In the genomic region with DNA sequence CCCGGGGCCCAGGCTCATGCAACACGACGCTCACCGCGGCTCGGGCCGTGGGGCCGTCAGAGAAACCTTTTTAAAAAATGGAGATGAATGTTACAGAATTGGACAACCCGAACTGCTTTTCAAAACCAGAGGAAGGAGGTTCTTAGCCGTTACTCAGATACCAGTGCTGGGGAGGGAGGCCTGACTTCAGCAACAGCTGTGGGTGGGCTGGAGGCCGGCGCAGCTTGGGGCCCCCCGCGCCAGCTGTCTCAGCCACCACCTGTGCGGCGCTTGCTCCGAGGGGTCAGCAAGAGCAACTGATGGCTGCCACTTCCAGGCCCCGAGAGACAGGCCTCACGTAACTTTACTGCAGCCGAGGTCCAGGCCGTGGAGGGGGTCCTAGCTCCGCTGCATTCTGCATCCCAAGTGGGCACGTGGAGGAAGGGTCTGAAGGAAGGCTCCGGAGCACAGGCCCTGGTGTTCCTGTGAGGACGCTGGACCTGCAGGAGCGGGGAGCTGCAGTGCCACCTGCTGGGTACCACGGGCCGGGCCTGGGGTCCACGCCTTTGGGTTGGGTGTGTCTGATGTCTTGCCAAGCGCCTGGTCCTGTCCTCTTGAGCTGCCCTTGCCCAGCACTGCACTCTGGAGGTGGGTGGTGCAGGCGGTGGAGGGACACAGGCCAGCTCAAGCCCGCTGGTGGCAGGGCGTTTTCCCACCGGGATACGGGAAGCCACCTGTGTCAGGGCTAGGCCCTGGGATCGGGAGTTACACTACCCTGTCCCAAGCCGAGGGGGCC, we compare ENCODE assay signal across 9 cellular contexts. TPM values are rescaled to one million over a fixed set of nuclear protein-coding genes. Genes with fewer than 3 reads are reported as not detected.
A peak's percentile ranks its signal among the peaks of the same experiment; 100 is the strongest.
DNase-seq lines count a peak whose midpoint lies in the region; ATAC-seq and TF ChIP-seq lines count a peak whose summit lies in the region.
"Had no signal": no experiment of that assay in that cellular context is flagged by ENCODE, and none has a peak within 500 bp of the region (broad histone marks: within the 10 kb centered on the region; RNA-seq: fewer than 3 reads in every experiment).

No MANE protein-coding gene starts in this region.

- peaks cover 2 to 72% of the 10 kb centered on the region in 2 experiments for H3K36me3 ChIP-seq in SK-N-SH (replicated peaks in 1 of 2; ENCODE audit: control insufficient read depth in 1 of 2, insufficient read depth in 2 of 2, low read length in 1 of 2)
- H3K36me3 ChIP-seq in body of pancreas (replicated peaks in 1 of 2; ENCODE audit: insufficient read depth in 1 of 2, low read depth in 2 of 2): peaks cover 10 to 14% of the 10 kb centered on the region in 2 donors

- no peaks in the 10 kb centered on the region for H3K4me1 Mint-ChIP-seq in activated T-helper 1 cell treated with anti-CD3 and anti-CD28 coated beads, Interleukin-12 subunit alpha, Interleukin-12 subunit beta, Interleukin-2, Interleukin-4 antibody, amounts not matched to agents 30 ng/mL and 10 ng/mL and 1 ng/mL, durations not matched to agents 14 hours and 24 hours and 36 hours (ENCODE audit: low read depth)

- peak; percentile 51 for TF ChIP-seq RAD21 in SK-N-SH (IDR thresholded peaks at IDR 0.05; ENCODE audit: low read length)

- intact Hi-C loops in activated T-helper 1 cell treated with anti-CD3 and anti-CD28 coated beads, Interleukin-12 subunit alpha, Interleukin-12 subunit beta, Interleukin-2, Interleukin-4 antibody, amounts not matched to agents 30 ng/mL and 10 ng/mL and 1 ng/mL, durations not matched to agents 14 hours and 24 hours and 36 hours (cut with micrococcal nuclease): no loop called here
- intact Hi-C loops in body of pancreas (cut with DNase I): no loop called here

- peak; percentile 72 for ATAC-seq in body of pancreas
- no peak for ATAC-seq in GM21526 (IDR thresholded peaks at IDR 0.05; ENCODE audit: low FRiP score, unreplicated experiment)

- H3K27ac ChIP-seq in SK-N-SH (ENCODE audit: low read depth in 2 of 2, low read length in 1 of 2) (no peak overlapping the region), body of pancreas (peak overlapping the region in 1 of 4 donors; percentile 8)

- no peak overlapping the region for H3K27ac Mint-ChIP-seq in activated T-helper 1 cell treated with anti-CD3 and anti-CD28 coated beads, Interleukin-12 subunit alpha, Interleukin-12 subunit beta, Interleukin-2, Interleukin-4 antibody, amounts not matched to agents 30 ng/mL and 10 ng/mL and 1 ng/mL, durations not matched to agents 14 hours and 24 hours and 36 hours
- H3K27ac Mint-ChIP-seq: dendritic cell treated with granulocyte-macrophage colony-stimulating factor and Interleukin-4, amounts not matched to agents 40 ng/mL and 50 ng/mL, for 4 days had no signal

- H3K9me3 ChIP-seq in SK-N-SH (no peaks in the 10 kb centered on the region), body of pancreas (no peaks in the 10 kb centered on the region)

- CTCF ChIA-PET in SK-N-SH (lab: Yijun Ruan, JAX): interaction anchor here (0.7 to 3.8 kb wide), 13 partner anchors 8 to 196 kb away, joined by 3 to 20 read pairs (median 3); partner anchors contain the start of genes NOL9, TAS1R1 and THAP3

- H3F3A ChIP-seq in SK-N-SH (replicated peaks; ENCODE audit: insufficient read depth): peaks cover 5% of the 10 kb centered on the region

- H3K27me3 ChIP-seq in SK-N-SH (ENCODE audit: insufficient read depth) (no peaks in the 10 kb centered on the region), body of pancreas (no peaks in the 10 kb centered on the region)

- no peak overlapping the region for H3K9ac ChIP-seq in SK-N-SH

- no peaks in the 10 kb centered on the region for H3K9me2 ChIP-seq in SK-N-SH

- TF ChIP-seq CTCF in SK-N-SH (IDR thresholded peaks at IDR 0.05) (peak; percentile 43), body of pancreas (IDR thresholded peaks at IDR 0.05) (peak; percentile 8 to 67 (median 51))

- no peak for TF ChIP-seq POLR2A in body of pancreas (IDR thresholded peaks at IDR 0.05)

- TF ChIP-seq EP300 in SK-N-SH (IDR thresholded peaks at IDR 0.05; ENCODE audit: borderline replicate concordance in 1 of 2, low read depth in 1 of 2, low read length in 1 of 2): no peak

- POLR2A ChIA-PET in SK-N-SH (lab: Yijun Ruan, JAX): no interaction called here

- no peaks in the 10 kb centered on the region for H3K9me3 Mint-ChIP-seq in activated T-helper 1 cell treated with anti-CD3 and anti-CD28 coated beads, Interleukin-12 subunit alpha, Interleukin-12 subunit beta, Interleukin-2, Interleukin-4 antibody, amounts not matched to agents 30 ng/mL and 10 ng/mL and 1 ng/mL, durations not matched to agents 14 hours and 24 hours and 36 hours
- H3K9me3 Mint-ChIP-seq: dendritic cell treated with granulocyte-macrophage colony-stimulating factor and Interleukin-4, amounts not matched to agents 40 ng/mL and 50 ng/mL, for 4 days had no signal

- H3K4me1 ChIP-seq in SK-N-SH (ENCODE audit: control insufficient read depth in 1 of 2, insufficient read depth in 2 of 2, low read depth in 1 of 2, low read length in 1 of 2) (no peaks in the 10 kb centered on the region), body of pancreas (peaks cover 16% of the 10 kb centered on the region)

- peaks cover 24% of the 10 kb centered on the region for H3K36me3 Mint-ChIP-seq in activated T-helper 1 cell treated with anti-CD3 and anti-CD28 coated beads, Interleukin-12 subunit alpha, Interleukin-12 subunit beta, Interleukin-2, Interleukin-4 antibody, amounts not matched to agents 30 ng/mL and 10 ng/mL and 1 ng/mL, durations not matched to agents 14 hours and 24 hours and 36 hours (ENCODE audit: low read depth)

- no peaks in the 10 kb centered on the region for H3K27me3 Mint-ChIP-seq in activated T-helper 1 cell treated with anti-CD3 and anti-CD28 coated beads, Interleukin-12 subunit alpha, Interleukin-12 subunit beta, Interleukin-2, Interleukin-4 antibody, amounts not matched to agents 30 ng/mL and 10 ng/mL and 1 ng/mL, durations not matched to agents 14 hours and 24 hours and 36 hours (ENCODE audit: insufficient read depth)
- H3K27me3 Mint-ChIP-seq: dendritic cell treated with granulocyte-macrophage colony-stimulating factor and Interleukin-4, amounts not matched to agents 40 ng/mL and 50 ng/mL, for 4 days had no signal

- no peak overlapping the region for H2AFZ ChIP-seq in SK-N-SH (ENCODE audit: low read depth)

- H3K4me2 ChIP-seq in SK-N-SH: no peak overlapping the region

- peak; percentile 15 for DNase-seq in activated T-helper 1 cell treated with Interleukin-2 at 50 U/mL for 16 hours (ENCODE audit: low read depth)
- no peak for DNase-seq in activated T-helper 1 cell treated with anti-CD3 and anti-CD28 coated beads, Interleukin-12 subunit alpha, Interleukin-12 subunit beta, Interleukin-2, Interleukin-4 antibody, amounts not matched to agents 30 ng/mL and 10 ng/mL and 1 ng/mL, durations not matched to agents 14 hours and 24 hours and 36 hours (ENCODE audit: low spot score)
- DNase-seq in SK-N-SH: peak; percentile 83
- DNase-seq in body of pancreas: peak; percentile 77 to 81 (median 79)
- DNase-seq in left kidney (ENCODE audit: low read depth, low spot score): peak; percentile 79
- DNase-seq in stimulated activated naive CD4-positive, alpha-beta T cell (lab: John Stamatoyannopoulos, UW): peak in 5 of 6 experiments; percentile 18 to 26 (median 22)
- DNase-seq in GM19240 (ENCODE audit: insufficient read length, low spot score): no peak

- H4K20me1 ChIP-seq in SK-N-SH (ENCODE audit: insufficient read depth): no peaks in the 10 kb centered on the region

- no peak overlapping the region for H3K4me3 Mint-ChIP-seq in activated T-helper 1 cell treated with anti-CD3 and anti-CD28 coated beads, Interleukin-12 subunit alpha, Interleukin-12 subunit beta, Interleukin-2, Interleukin-4 antibody, amounts not matched to agents 30 ng/mL and 10 ng/mL and 1 ng/mL, durations not matched to agents 14 hours and 24 hours and 36 hours
- H3K4me3 Mint-ChIP-seq: dendritic cell treated with granulocyte-macrophage colony-stimulating factor and Interleukin-4, amounts not matched to agents 40 ng/mL and 50 ng/mL, for 4 days had no signal

- 93% methylated on average over 17 of the region's 37 CpGs for WGBS in SK-N-SH (ENCODE audit: low lambda C conversion rate)
- 69 to 89% methylated on average over 17 to 35 of the region's 37 CpGs for WGBS in body of pancreas, 2 donors

- H3K79me2 ChIP-seq in SK-N-SH (ENCODE audit: insufficient read depth): no peaks in the 10 kb centered on the region

- H3K4me3 ChIP-seq in SK-N-SH (ENCODE audit: low read depth in 2 of 2, low read length in 1 of 2): no peak overlapping the region
- no peak overlapping the region for H3K4me3 ChIP-seq in body of pancreas

TF ChIP-seq in SK-N-SH, 30 proteins besides CTCF, POLR2A, EP300 and RAD21 (continues in another document):
- no peak for TF ChIP-seq GATA2 (CRISPR knock-in tag; IDR thresholded peaks at IDR 0.05)

RNA-seq across cellular contexts. Expression of gene THAP3, which starts 9.8 kb away (rescaled TPM):
- total RNA-seq in activated T-helper 1 cell treated with anti-CD3 and anti-CD28 coated beads, Interleukin-12 subunit alpha, Interleukin-12 subunit beta, Interleukin-2, Interleukin-4 antibody, amounts not matched to agents 30 ng/mL and 10 ng/mL and 1 ng/mL, durations not matched to agents 14 hours and 24 hours and 36 hours: 22.2 and 23.5 TPM in 2 replicates
- 10.0 and 11.1 TPM in 2 replicates for polyA plus RNA-seq in SK-N-SH (2012; rRNA removed)
- 5.4 and 7.7 TPM in 2 replicates for polyA plus RNA-seq in SK-N-SH (2012; cell fraction: cytosol; rRNA removed)
- 25.0 and 36.2 TPM in 2 replicates for polyA plus RNA-seq in SK-N-SH (2012; cell fraction: nucleus; rRNA removed)
- 10 to 100 TPM; 11.9 to 18.9 TPM for total RNA-seq in body of pancreas

RNA-seq across cellular contexts. Expression of gene PHF13, which starts 20.9 kb away (rescaled TPM):
- total RNA-seq in activated T-helper 1 cell treated with anti-CD3 and anti-CD28 coated beads, Interleukin-12 subunit alpha, Interleukin-12 subunit beta, Interleukin-2, Interleukin-4 antibody, amounts not matched to agents 30 ng/mL and 10 ng/mL and 1 ng/mL, durations not matched to agents 14 hours and 24 hours and 36 hours: 18.8 and 19.5 TPM in 2 replicates
- polyA plus RNA-seq in SK-N-SH (2012; rRNA removed): 6.5 and 8.5 TPM in 2 replicates
- polyA plus RNA-seq in SK-N-SH (2012; cell fraction: cytosol; rRNA removed): 6.9 and 8.9 TPM in 2 replicates
- polyA plus RNA-seq in SK-N-SH (2012; cell fraction: nucleus; rRNA removed): 16.4 and 22.0 TPM in 2 replicates
- total RNA-seq in body of pancreas: 1 to 10 TPM; 6.2 to 9.6 TPM

RNA-seq across cellular contexts. Expression of gene KLHL21, which starts 31.8 kb away (rescaled TPM):
- 27.8 and 28.1 TPM in 2 replicates for total RNA-seq in activated T-helper 1 cell treated with anti-CD3 and anti-CD28 coated beads, Interleukin-12 subunit alpha, Interleukin-12 subunit beta, Interleukin-2, Interleukin-4 antibody, amounts not matched to agents 30 ng/mL and 10 ng/mL and 1 ng/mL, durations not matched to agents 14 hours and 24 hours and 36 hours
- 9.0 and 12.5 TPM in 2 replicates for polyA plus RNA-seq in SK-N-SH (2012; rRNA removed)
- 4.5 and 7.5 TPM in 2 replicates for polyA plus RNA-seq in SK-N-SH (2012; cell fraction: cytosol; rRNA removed)
- 29.6 and 32.4 TPM in 2 replicates for polyA plus RNA-seq in SK-N-SH (2012; cell fraction: nucleus; rRNA removed)
- total RNA-seq in body of pancreas: 10 to 100 TPM; 38.4 to 60.0 TPM

RNA-seq across cellular contexts. Expression of gene ZBTB48, which starts 54.7 kb away (rescaled TPM):
- 34.5 and 35.7 TPM in 2 replicates for total RNA-seq in activated T-helper 1 cell treated with anti-CD3 and anti-CD28 coated beads, Interleukin-12 subunit alpha, Interleukin-12 subunit beta, Interleukin-2, Interleukin-4 antibody, amounts not matched to agents 30 ng/mL and 10 ng/mL and 1 ng/mL, durations not matched to agents 14 hours and 24 hours and 36 hours
- polyA plus RNA-seq in SK-N-SH (2012; rRNA removed): 28.8 and 31.2 TPM in 2 replicates
- polyA plus RNA-seq in SK-N-SH (2012; cell fraction: cytosol; rRNA removed): 8.1 and 14.1 TPM in 2 replicates
- 123 and 203 TPM in 2 replicates for polyA plus RNA-seq in SK-N-SH (2012; cell fraction: nucleus; rRNA removed)
- 10 to 100 TPM; 17.4 to 37.6 TPM for total RNA-seq in body of pancreas

Comparison
In these comparisons a context has a peak if more than half of its experiments do, and no peak if none do; other contexts are left out.
1. DNase-seq: peak in activated T-helper 1 cell treated with Interleukin-2 at 50 U/mL for 16 hours (single experiment), SK-N-SH (single experiment), body of pancreas (4 of 4), left kidney (single experiment) and stimulated activated naive CD4-positive, alpha-beta T cell (5 of 6); none in activated T-helper 1 cell treated with anti-CD3 and anti-CD28 coated beads, Interleukin-12 subunit alpha, Interleukin-12 subunit beta, Interleukin-2, Interleukin-4 antibody, amounts not matched to agents 30 ng/mL and 10 ng/mL and 1 ng/mL, durations not matched to agents 14 hours and 24 hours and 36 hours (single experiment) and GM19240 (single experiment).